12 cellular contexts compared by ENCODE assay signal in genomic region chr12:131709226-131709625, GRCh38. TPM values are rescaled to one million over a fixed set of nuclear protein-coding genes. Genes with fewer than 3 reads are reported as not detected.
DNase-seq lines count a peak whose midpoint lies in the region; ATAC-seq and TF ChIP-seq lines count a peak whose summit lies in the region.
"Had no signal": no experiment of that assay in that cellular context is flagged by ENCODE, and none has a peak within 500 bp of the region (broad histone marks: within the 10 kb centered on the region; RNA-seq: fewer than 3 reads in every experiment).

No MANE protein-coding gene starts in this region.

- H4K20me1 ChIP-seq in smooth muscle cell (ENCODE audit: low read depth) = peaks cover 21% of the 10 kb centered on the region

- H3K36me3 Mint-ChIP-seq in CD4-positive, CD25-positive, alpha-beta regulatory T cell = peaks cover under 1% of the 10 kb centered on the region
- H3K36me3 Mint-ChIP-seq in Caco-2 (ENCODE audit: insufficient read depth, unreplicated experiment) (peaks cover 11% of the 10 kb centered on the region), mesothelial cell of epicardium (no peaks in the 10 kb centered on the region)
- H3K36me3 Mint-ChIP-seq in activated T-helper 17 cell treated with anti-CD3 and anti-CD28 coated beads, Interleukin-2, amount 50 U/mL, for 72 hours (ENCODE audit: low read depth) = peaks cover 25% of the 10 kb centered on the region

- BruUV-seq in Caco-2 (replicated peaks; lab: Mats Ljungman, UMichigan) = no TSS peak

- H3K4me1 ChIP-seq in CD4-positive, CD25-positive, alpha-beta regulatory T cell (ENCODE audit: control insufficient read depth, insufficient read depth, low read length, poor library complexity, severe bottlenecking) = peaks cover 30% of the 10 kb centered on the region
- H3K4me1 ChIP-seq in Caco-2 (peaks cover 14% of the 10 kb centered on the region), smooth muscle cell (ENCODE audit: low read depth) (peaks cover 17% of the 10 kb centered on the region)

- no peaks in the 10 kb centered on the region for H3F3A ChIP-seq in smooth muscle cell (ENCODE audit: low read depth)

- peaks cover 0 to 6% of the 10 kb centered on the region in 2 experiments for H3K9me3 ChIP-seq in CD4-positive, CD25-positive, alpha-beta regulatory T cell (ENCODE audit: control insufficient read depth in 2 of 2, low read length in 2 of 2)
- H3K9me3 ChIP-seq in Caco-2 (no peaks in the 10 kb centered on the region; the same call in 1 of the 2 replicates), smooth muscle cell (replicated peaks; ENCODE audit: low read depth) (no peaks in the 10 kb centered on the region)

- no peak overlapping the region for H3K27ac ChIP-seq in CD4-positive, CD25-positive, alpha-beta regulatory T cell (ENCODE audit: insufficient read depth, low read length, poor library complexity, severe bottlenecking)
- no peak overlapping the region for H3K27ac ChIP-seq in smooth muscle cell (ENCODE audit: low read depth)

- peaks cover 11% of the 10 kb centered on the region for H3K36me3 ChIP-seq in CD4-positive, CD25-positive, alpha-beta regulatory T cell (ENCODE audit: control insufficient read depth, insufficient read depth, low read length)
- H3K36me3 ChIP-seq in Caco-2 (ENCODE audit: control insufficient read depth, insufficient read depth, low read length) (no peaks in the 10 kb centered on the region), smooth muscle cell (ENCODE audit: low read depth) (peaks cover 4% of the 10 kb centered on the region)

- H3K79me2 ChIP-seq in smooth muscle cell (ENCODE audit: low read depth) = peaks cover 31% of the 10 kb centered on the region

- no peak overlapping the region for H2AFZ ChIP-seq in smooth muscle cell (ENCODE audit: low read depth)

- H3K4me3 ChIP-seq in CD4-positive, CD25-positive, alpha-beta regulatory T cell (ENCODE audit: low read depth, low read length) = no peak overlapping the region
- H3K4me3 ChIP-seq in Caco-2 (ENCODE audit: low read depth, low read length) (no peak overlapping the region), smooth muscle cell (no peak overlapping the region)

- H3K27ac Mint-ChIP-seq in CD4-positive, CD25-positive, alpha-beta regulatory T cell = peak overlapping the region; percentile 61 to 96 (median 62)
- H3K27ac Mint-ChIP-seq in Caco-2 (ENCODE audit: unreplicated experiment) (peak overlapping the region; percentile 99), mesothelial cell of epicardium (peak overlapping the region; percentile 89)
- peak overlapping the region; percentile 99 for H3K27ac Mint-ChIP-seq in activated T-helper 17 cell treated with anti-CD3 and anti-CD28 coated beads, Interleukin-2, amount 50 U/mL, for 72 hours

- H3K27me3 ChIP-seq in CD4-positive, CD25-positive, alpha-beta regulatory T cell (ENCODE audit: control insufficient read depth, insufficient read depth, low read length) = no peaks in the 10 kb centered on the region
- no peaks in the 10 kb centered on the region for H3K27me3 ChIP-seq in Caco-2 (replicated peaks; ENCODE audit: control insufficient read depth, insufficient read depth, low read length)
- no peaks in the 10 kb centered on the region for H3K27me3 ChIP-seq in smooth muscle cell (ENCODE audit: low read depth)

- peaks cover 0 to 11% (median 2%) of the 10 kb centered on the region in 7 donors for H3K9me3 Mint-ChIP-seq in CD4-positive, CD25-positive, alpha-beta regulatory T cell
- H3K9me3 Mint-ChIP-seq in Caco-2 (ENCODE audit: unreplicated experiment) (peaks cover 10% of the 10 kb centered on the region), mesothelial cell of epicardium (peaks cover 21% of the 10 kb centered on the region)
- H3K9me3 Mint-ChIP-seq in activated T-helper 17 cell treated with anti-CD3 and anti-CD28 coated beads, Interleukin-2, amount 50 U/mL, for 72 hours = peaks cover 11% of the 10 kb centered on the region

- TF ChIP-seq CTCF in Caco-2 (IDR thresholded peaks at IDR 0.05; ENCODE audit: insufficient read depth in 1 of 2, low read depth in 1 of 2, low read length in 1 of 2, severe bottlenecking in 1 of 2, unreplicated experiment in 1 of 2) (no peak), mesothelial cell of epicardium (IDR thresholded peaks at IDR 0.05; ENCODE audit: unreplicated experiment) (no peak), smooth muscle cell (IDR thresholded peaks at IDR 0.05; ENCODE audit: borderline replicate concordance, insufficient read depth, poor library complexity, severe bottlenecking) (no peak)

- peaks cover 7% of the 10 kb centered on the region for H3K27me3 Mint-ChIP-seq in CD4-positive, CD25-positive, alpha-beta regulatory T cell
- H3K27me3 Mint-ChIP-seq in Caco-2 (ENCODE audit: insufficient read depth, unreplicated experiment) = no peaks in the 10 kb centered on the region
- no peaks in the 10 kb centered on the region for H3K27me3 Mint-ChIP-seq in activated T-helper 17 cell treated with anti-CD3 and anti-CD28 coated beads, Interleukin-2, amount 50 U/mL, for 72 hours
- H3K27me3 Mint-ChIP-seq in mesothelial cell of epicardium (ENCODE audit: low read depth) = no peaks in the 10 kb centered on the region

- POLR2A ChIA-PET in Caco-2 (lab: Charles Lee) = interaction anchor here (0.5 kb wide), 1 partner anchor 721 kb away, joined by 3 read pairs; no protein-coding TSS in a partner anchor

- CTCF ChIA-PET in Caco-2 (lab: Charles Lee) = no interaction called here

- DNase-seq in CD4-positive, CD25-positive, alpha-beta regulatory T cell = no peak
- DNase-seq in Caco-2 (no peak), mesothelial cell of epicardium (ENCODE audit: low spot score in 2 of 2, unreplicated experiment in 2 of 2) (no peak), smooth muscle cell (lab: John Stamatoyannopoulos, UW; ENCODE audit: unreplicated experiment) (no peak), NCI-H1930 (lab: John Stamatoyannopoulos, UW) (no peak)
- DNase-seq: DMS53; NCI-H146; NCI-H345; stimulated activated CD4-positive, alpha-beta T cell treated with anti-CD3 and anti-CD28 coated beads, Interleukin-15, amount 100 ng/mL, for 24 hours; substantia nigra had no signal

- ATAC-seq in CD4-positive, CD25-positive, alpha-beta regulatory T cell (ENCODE audit: low read depth in 2 of 2) = no peak
- ATAC-seq in activated T-helper 17 cell treated with anti-CD3 and anti-CD28 coated beads, Interleukin-2, amount 50 U/mL, for 72 hours (replicated peaks) = no peak
- ATAC-seq in HG03039 (IDR thresholded peaks at IDR 0.05; ENCODE audit: unreplicated experiment) = no peak

- no peak overlapping the region for H3K4me2 ChIP-seq in smooth muscle cell

- no peak overlapping the region for H3K9ac ChIP-seq in smooth muscle cell (ENCODE audit: low read depth)

- H3K4me1 Mint-ChIP-seq in CD4-positive, CD25-positive, alpha-beta regulatory T cell = peaks cover 0 to 36% (median 20%) of the 10 kb centered on the region in 4 donors
- H3K4me1 Mint-ChIP-seq in Caco-2 (ENCODE audit: low read depth, unreplicated experiment) (peaks cover 6% of the 10 kb centered on the region), mesothelial cell of epicardium (peaks cover 28% of the 10 kb centered on the region)
- H3K4me1 Mint-ChIP-seq in activated T-helper 17 cell treated with anti-CD3 and anti-CD28 coated beads, Interleukin-2, amount 50 U/mL, for 72 hours = peaks cover 12% of the 10 kb centered on the region

- intact Hi-C loops in Caco-2 (cut with micrococcal nuclease; ENCODE audit: unreplicated experiment) = no loop called here

- 91% methylated on average over 3 of the region's 3 CpGs for WGBS in smooth muscle cell (ENCODE audit: low lambda C conversion rate)

- peak overlapping the region; percentile 88 to 99 (median 98) for H3K4me3 Mint-ChIP-seq in CD4-positive, CD25-positive, alpha-beta regulatory T cell
- peak overlapping the region; percentile 97 for H3K4me3 Mint-ChIP-seq in Caco-2 (ENCODE audit: unreplicated experiment)
- peak overlapping the region; percentile 90 for H3K4me3 Mint-ChIP-seq in activated T-helper 17 cell treated with anti-CD3 and anti-CD28 coated beads, Interleukin-2, amount 50 U/mL, for 72 hours
- H3K4me3 Mint-ChIP-seq in mesothelial cell of epicardium = peak overlapping the region; percentile 98

RNA-seq across cellular contexts. Expression of gene SFSWAP, which starts 1.7 kb away (rescaled TPM):
- 105 TPM for total RNA-seq in CD4-positive, CD25-positive, alpha-beta regulatory T cell
- 10 to 100 TPM; 14.6 to 18.6 (median 18.2) TPM for polyA plus RNA-seq in CD4-positive, CD25-positive, alpha-beta regulatory T cell
- 42.3 and 46.1 TPM in 2 replicates for total RNA-seq in Caco-2 (2022)
- total RNA-seq in activated T-helper 17 cell treated with anti-CD3 and anti-CD28 coated beads, Interleukin-2, amount 50 U/mL, for 72 hours = 10 to 100 TPM; 44.7 to 55.8 TPM
- 73.0 to 77.9 TPM (median 76.9 TPM) in 3 replicates for total RNA-seq in mesothelial cell of epicardium
- total RNA-seq in smooth muscle cell = 19.4 and 32.3 TPM in 2 replicates
- 24.1 and 33.5 TPM in 2 replicates for polyA plus RNA-seq in smooth muscle cell
